ENCODE assay signal across 8 cellular contexts in the genomic region with DNA sequence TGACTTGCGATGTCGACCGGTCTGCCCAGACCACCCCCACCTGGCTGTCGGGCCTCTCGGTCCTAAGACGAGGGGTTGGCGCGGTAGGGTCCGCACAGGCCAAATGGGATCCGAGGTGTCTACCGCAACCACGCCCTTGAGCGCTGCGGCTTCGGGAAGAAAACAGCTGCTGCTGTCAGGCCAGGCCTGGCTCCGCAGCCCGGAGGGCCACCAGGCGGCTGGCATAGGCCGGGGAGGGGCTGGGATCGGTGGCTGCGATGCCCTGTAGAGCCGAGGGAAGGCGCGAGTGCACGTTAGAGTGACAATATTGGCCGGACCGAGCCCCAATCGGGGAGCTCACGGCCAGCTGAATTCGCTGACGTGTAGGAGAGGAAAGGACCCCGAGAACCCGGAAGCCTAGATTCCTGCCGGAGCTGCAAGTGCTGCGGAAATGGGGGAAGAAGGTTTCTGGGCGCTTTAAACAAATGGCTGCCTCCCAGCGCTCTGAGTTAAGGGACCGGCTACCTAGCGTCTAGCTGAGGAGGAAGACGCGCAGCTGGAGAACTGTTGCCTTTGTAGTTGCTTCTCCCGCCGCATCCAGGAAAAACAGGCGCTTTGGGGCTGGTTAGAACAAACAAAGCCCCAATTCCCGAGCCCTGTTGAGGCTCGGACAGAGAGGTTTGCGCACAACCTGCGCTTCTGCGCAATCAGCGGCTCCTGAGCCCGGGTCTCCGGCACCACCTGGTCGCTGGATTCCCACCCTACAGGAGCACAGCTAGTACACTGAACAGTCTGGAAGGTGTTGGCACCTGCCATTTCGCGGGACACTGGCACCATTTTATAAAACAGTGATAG. TPM values are rescaled to one million over a fixed set of nuclear protein-coding genes. Genes with fewer than 3 reads are reported as not detected.
DNase-seq lines count a peak whose midpoint lies in the region; ATAC-seq and TF ChIP-seq lines count a peak whose summit lies in the region.

No MANE protein-coding gene starts in this region.

- no peaks in the 10 kb centered on the region for H3K36me3 ChIP-seq in ectodermal cell (ENCODE audit: control insufficient read depth, insufficient read depth, low read length)

- no peak overlapping the region for H3K4me3 Mint-ChIP-seq in IgD-negative memory B cell
- H3K4me3 Mint-ChIP-seq in effector memory CD8-positive, alpha-beta T cell: no peak overlapping the region

- H3K36me3 Mint-ChIP-seq in IgD-negative memory B cell: no peaks in the 10 kb centered on the region
- peaks cover 8% of the 10 kb centered on the region for H3K36me3 Mint-ChIP-seq in effector memory CD8-positive, alpha-beta T cell (ENCODE audit: insufficient read depth)

- CTCF ChIA-PET in AG04449 (lab: Yijun Ruan, JAX): interaction anchor here (0.6 to 2.4 kb wide), 8 partner anchors 9 to 802 kb away, joined by 3 to 8 read pairs (median 3); no protein-coding TSS in a partner anchor

- H3K27ac Mint-ChIP-seq in IgD-negative memory B cell: peak overlapping the region in 2 of 3 donors; percentile 35 to 78
- H3K27ac Mint-ChIP-seq in effector memory CD8-positive, alpha-beta T cell: no peak overlapping the region

- peaks cover 55% of the 10 kb centered on the region for H3K4me1 ChIP-seq in ectodermal cell (ENCODE audit: control insufficient read depth, insufficient read depth, low read length)

- POLR2A ChIA-PET in AG04449 (lab: Yijun Ruan, JAX): interaction anchor here (0.6 to 2.1 kb wide), 3 partner anchors 17 to 589 kb away, joined by 3 to 9 read pairs (median 3); no protein-coding TSS in a partner anchor

- peaks cover 1 to 16% (median 5%) of the 10 kb centered on the region in 3 donors for H3K9me3 Mint-ChIP-seq in IgD-negative memory B cell
- peaks cover 0 to 6% of the 10 kb centered on the region in 2 donors for H3K9me3 Mint-ChIP-seq in effector memory CD8-positive, alpha-beta T cell

- DNase-seq in AG04449 (ENCODE audit: low read depth, low spot score) (no peak), middle frontal gyrus (ENCODE audit: extremely low spot score, low spot score) (peak; percentile 66)
- no peak for DNase-seq in effector memory CD8-positive, alpha-beta T cell

- H3K27ac ChIP-seq in ectodermal cell (ENCODE audit: insufficient read depth, low read depth, low read length, poor library complexity, severe bottlenecking): peak overlapping the region; percentile 58

- no peak for ATAC-seq in HG03159 (IDR thresholded peaks at IDR 0.05; ENCODE audit: unreplicated experiment)
- ATAC-seq in GM18505 (IDR thresholded peaks at IDR 0.05; ENCODE audit: unreplicated experiment): no peak
- no peak for ATAC-seq in GM19035 (IDR thresholded peaks at IDR 0.05; ENCODE audit: unreplicated experiment)
- no peak for ATAC-seq in effector memory CD8-positive, alpha-beta T cell (replicated peaks)

- peaks cover 67% of the 10 kb centered on the region for H3K27me3 Mint-ChIP-seq in IgD-negative memory B cell
- H3K27me3 Mint-ChIP-seq in effector memory CD8-positive, alpha-beta T cell: peaks cover 68 to 95% of the 10 kb centered on the region in 2 donors

- no peaks in the 10 kb centered on the region for H3K9me3 ChIP-seq in ectodermal cell (ENCODE audit: control insufficient read depth, low read length)

- H3K4me3 ChIP-seq in AG04449 (ENCODE audit: low read depth, low read length) (peak overlapping the region; percentile 62), ectodermal cell (ENCODE audit: insufficient read depth, low read depth, low read length) (peak overlapping the region; percentile 57)

- 1% methylated on average over 55 of the region's 55 CpGs for WGBS in ectodermal cell, 2 experiments

- no peak for TF ChIP-seq POLR2A in GM18505 (IDR thresholded peaks at IDR 0.05; ENCODE audit: borderline replicate concordance, extremely low read depth, insufficient read depth, insufficient read length)

- peaks cover 0 to 1% (median 0%) of the 10 kb centered on the region in 3 donors for H3K4me1 Mint-ChIP-seq in IgD-negative memory B cell
- H3K4me1 Mint-ChIP-seq in effector memory CD8-positive, alpha-beta T cell (ENCODE audit: low read depth in 2 of 2): peaks cover 0 to 2% of the 10 kb centered on the region in 2 donors

- peaks cover 100% of the 10 kb centered on the region for H3K27me3 ChIP-seq in ectodermal cell (ENCODE audit: control insufficient read depth, insufficient read depth, low read length, poor library complexity, severe bottlenecking)

- peak; percentile 64 for TF ChIP-seq CTCF in AG04449 (IDR thresholded peaks at IDR 0.05; ENCODE audit: insufficient read depth, low read length, missing control alignments)

RNA-seq across cellular contexts. Expression of gene ZIC4, which starts 14.0 kb away (rescaled TPM):
- polyA plus RNA-seq in IgD-negative memory B cell: not detected
- polyA plus RNA-seq in ectodermal cell (2013, experiment 1 of 4): 9.1 TPM
- polyA plus RNA-seq in ectodermal cell (2013, experiment 2 of 4): 9.3 TPM
- polyA plus RNA-seq in ectodermal cell (2013, experiment 3 of 4): 10.2 TPM
- 14.1 TPM for polyA plus RNA-seq in ectodermal cell (2013, experiment 4 of 4)

RNA-seq across cellular contexts. Expression of gene ZIC1, which starts 16.9 kb away (rescaled TPM):
- polyA plus RNA-seq in IgD-negative memory B cell: not detected
- 58.5 TPM for polyA plus RNA-seq in ectodermal cell (2013, experiment 1 of 4)
- 54.0 TPM for polyA plus RNA-seq in ectodermal cell (2013, experiment 2 of 4)
- polyA plus RNA-seq in ectodermal cell (2013, experiment 3 of 4): 71.2 TPM
- polyA plus RNA-seq in ectodermal cell (2013, experiment 4 of 4): 92.7 TPM

Comparison
In these comparisons a context has a peak if more than half of its experiments do, and no peak if none do; other contexts are left out.
1. H3K27ac Mint-ChIP-seq: peak in IgD-negative memory B cell (2 of 3); none in effector memory CD8-positive, alpha-beta T cell (0 of 2).